Comparison of ENCODE assay signal across 18 cellular contexts in the genomic region with DNA sequence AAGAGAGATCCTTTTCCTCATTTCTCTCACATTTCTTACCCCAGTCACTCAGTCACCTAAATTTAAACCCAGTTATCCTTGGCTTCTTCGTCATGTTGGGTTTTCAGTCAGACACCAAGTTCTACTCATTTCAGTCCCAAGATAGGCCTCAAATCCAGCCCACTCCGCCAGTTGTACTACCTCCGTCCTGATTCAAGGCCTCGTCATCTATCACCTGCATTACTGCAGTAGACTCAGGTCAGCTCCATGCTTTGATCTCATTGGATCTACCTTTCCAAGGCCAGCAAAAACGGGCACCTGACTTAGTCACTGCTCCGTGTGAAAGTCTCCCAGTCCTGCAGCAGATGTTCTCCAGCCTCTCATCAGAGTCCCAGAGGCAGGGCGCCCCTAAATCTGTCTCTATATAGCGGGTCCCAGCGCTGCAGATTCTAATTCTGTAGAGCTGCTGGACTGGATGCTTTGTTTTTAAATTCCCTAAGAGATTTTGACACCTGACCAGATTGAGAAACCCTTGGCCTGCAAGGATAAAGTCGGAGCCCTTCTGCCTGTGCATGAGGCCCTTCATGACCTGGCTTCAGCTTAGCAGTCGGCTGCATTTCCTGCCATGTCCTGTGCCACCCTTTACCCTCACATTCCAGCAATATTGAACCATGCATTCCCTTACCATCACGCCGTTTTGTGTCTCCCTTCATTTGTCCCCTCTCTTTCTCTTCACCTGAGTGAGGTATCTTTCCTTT. TPM values are rescaled to one million over a fixed set of nuclear protein-coding genes. Genes with fewer than 3 reads are reported as not detected.
A peak's percentile ranks its signal among the peaks of the same experiment; 100 is the strongest.
DNase-seq lines count a peak whose midpoint lies in the region; ATAC-seq and TF ChIP-seq lines count a peak whose summit lies in the region.
"Had no signal": no experiment of that assay in that cellular context is flagged by ENCODE, and none has a peak within 500 bp of the region (broad histone marks: within the 10 kb centered on the region; RNA-seq: fewer than 3 reads in every experiment).

No MANE protein-coding gene starts in this region.

- no peaks in the 10 kb centered on the region for H3K27me3 Mint-ChIP-seq in T-cell
- H3K27me3 Mint-ChIP-seq in chondrocyte (ENCODE audit: low read depth) = no peaks in the 10 kb centered on the region
- H3K27me3 Mint-ChIP-seq: activated B cell treated with CpG ODN at 0.5 μM for 24 hours had no signal

- H3K4me1 Mint-ChIP-seq in T-cell = peaks cover 56 to 68% (median 62%) of the 10 kb centered on the region in 3 donors
- H3K4me1 Mint-ChIP-seq in chondrocyte (ENCODE audit: low read depth) = peaks cover 73% of the 10 kb centered on the region
- H3K4me1 Mint-ChIP-seq in stimulated activated effector memory CD8-positive, alpha-beta T cell treated with anti-CD3 and anti-CD28 coated beads, Interleukin-12 subunit alpha, Interleukin-12 subunit beta, amount 100 ng/mL, for 72 hours = peaks cover 47% of the 10 kb centered on the region

- H3K27ac Mint-ChIP-seq in T-cell = peak overlapping the region; percentile 23 to 74
- peak overlapping the region; percentile 34 for H3K27ac Mint-ChIP-seq in chondrocyte (ENCODE audit: unreplicated experiment)
- peak overlapping the region; percentile 88 for H3K27ac Mint-ChIP-seq in stimulated activated effector memory CD8-positive, alpha-beta T cell treated with anti-CD3 and anti-CD28 coated beads, Interleukin-12 subunit alpha, Interleukin-12 subunit beta, amount 100 ng/mL, for 72 hours
- H3K27ac Mint-ChIP-seq: activated B cell treated with CpG ODN at 0.5 μM for 24 hours had no signal

- ATAC-seq in T-cell (replicated peaks in 1 of 4) = no peak
- ATAC-seq in stimulated activated effector memory CD8-positive, alpha-beta T cell treated with anti-CD3 and anti-CD28 coated beads, Interleukin-12 subunit alpha, Interleukin-12 subunit beta, amount 100 ng/mL, for 72 hours = peak; percentile 84
- no peak for ATAC-seq in HG03571 (IDR thresholded peaks at IDR 0.05; ENCODE audit: unreplicated experiment)
- ATAC-seq: sciatic nerve had no signal

- H3K4me3 Mint-ChIP-seq in T-cell (no peak overlapping the region), chondrocyte (ENCODE audit: unreplicated experiment) (no peak overlapping the region)
- H3K4me3 Mint-ChIP-seq in stimulated activated effector memory CD8-positive, alpha-beta T cell treated with anti-CD3 and anti-CD28 coated beads, Interleukin-12 subunit alpha, Interleukin-12 subunit beta, amount 100 ng/mL, for 72 hours = peak overlapping the region; percentile 2
- H3K4me3 Mint-ChIP-seq: activated B cell treated with CpG ODN at 0.5 μM for 24 hours had no signal

- H3K9me3 Mint-ChIP-seq in T-cell (no peaks in the 10 kb centered on the region), chondrocyte (ENCODE audit: low read depth) (no peaks in the 10 kb centered on the region)
- H3K9me3 Mint-ChIP-seq in stimulated activated effector memory CD8-positive, alpha-beta T cell treated with anti-CD3 and anti-CD28 coated beads, Interleukin-12 subunit alpha, Interleukin-12 subunit beta, amount 100 ng/mL, for 72 hours = no peaks in the 10 kb centered on the region
- H3K9me3 Mint-ChIP-seq: activated B cell treated with CpG ODN at 0.5 μM for 24 hours had no signal

- POLR2A ChIA-PET in T-cell (lab: Charles Lee) = no interaction called here

- CTCF ChIA-PET in T-cell (lab: Charles Lee) = interaction anchor here in 1 of 2 donors (0.6 kb wide), 1 partner anchor 31 kb away, joined by 3 read pairs; no protein-coding TSS in a partner anchor

- H3K27me3 ChIP-seq in right atrium auricular region = no peaks in the 10 kb centered on the region
- H3K27me3 ChIP-seq: dorsolateral prefrontal cortex had no signal

- peaks cover 11% of the 10 kb centered on the region for H3K36me3 ChIP-seq in right atrium auricular region

- no peak overlapping the region for H3K4me3 ChIP-seq in right atrium auricular region
- H3K4me3 ChIP-seq: dorsolateral prefrontal cortex, lung had no signal

- H3K9me3 ChIP-seq in right atrium auricular region = no peaks in the 10 kb centered on the region

- TF ChIP-seq CTCF in chondrocyte (IDR thresholded peaks at IDR 0.05) (no peak), right atrium auricular region (IDR thresholded peaks at IDR 0.05) (no peak)

- peak; percentile 33 for DNase-seq in stimulated activated CD4-positive, alpha-beta T cell treated with anti-CD3 and anti-CD28 coated beads, Interleukin-1b, Interleukin-23, amount 100 ng/mL, for 48 hours
- no peak for DNase-seq in stimulated activated CD4-positive, alpha-beta T cell treated with anti-CD3 and anti-CD28 coated beads, Interleukin-4, amount 100 ng/mL, for 4 hours
- DNase-seq in T-cell = no peak
- DNase-seq in chondrocyte (ENCODE audit: low spot score) = no peak
- no peak for DNase-seq in stimulated activated effector memory CD8-positive, alpha-beta T cell treated with anti-CD3 and anti-CD28 coated beads, Interleukin-12 subunit alpha, Interleukin-12 subunit beta, amount 100 ng/mL, for 72 hours (ENCODE audit: low spot score in 2 of 2)
- no peak for DNase-seq in NOMO-1 (lab: John Stamatoyannopoulos, UW; ENCODE audit: unreplicated experiment in 2 of 2)
- DNase-seq in right atrium auricular region (ENCODE audit: low spot score) = no peak
- DNase-seq: activated B cell treated with CpG ODN at 0.5 μM for 24 hours; DMS 273 treated with DMSO at 0.1 percent for 48 hours; dorsolateral prefrontal cortex; H7; NCI-H1694; NCI-H345; NK-92 treated with Interleukin-12 subunit alpha and Interleukin-12 subunit beta, amount 100 ng/mL, for 24 hours; trophoblast cell had no signal

- H3K36me3 Mint-ChIP-seq in T-cell (peaks cover 31% of the 10 kb centered on the region), chondrocyte (ENCODE audit: low read depth) (peaks cover 15% of the 10 kb centered on the region)
- peaks cover 56% of the 10 kb centered on the region for H3K36me3 Mint-ChIP-seq in stimulated activated effector memory CD8-positive, alpha-beta T cell treated with anti-CD3 and anti-CD28 coated beads, Interleukin-12 subunit alpha, Interleukin-12 subunit beta, amount 100 ng/mL, for 72 hours

- peaks cover 0 to 36% of the 10 kb centered on the region in 2 donors for H3K4me1 ChIP-seq in right atrium auricular region

- no peak overlapping the region for H3K27ac ChIP-seq in right atrium auricular region

RNA-seq across cellular contexts. Expression of a gene that starts 53.7 kb away (rescaled TPM):
- total RNA-seq in T-cell (10 to 100 TPM; 52.5 to 95.3 (median 66.5) TPM), chondrocyte (70.4 to 75.3 TPM (median 72.8 TPM) in 3 replicates), right atrium auricular region (10 to 100 TPM; 32.6 to 36.6 TPM)

Comparison
In these comparisons a context has a peak if more than half of its experiments do, and no peak if none do; other contexts are left out.
1. H3K27ac Mint-ChIP-seq: peak in every context shown above with its lines; median percentile 88 in stimulated activated effector memory CD8-positive, alpha-beta T cell treated with anti-CD3 and anti-CD28 coated beads, Interleukin-12 subunit alpha, Interleukin-12 subunit beta, amount 100 ng/mL, for 72 hours; 48 in T-cell; 34 in chondrocyte.